ENCODE assay signal across 27 cellular contexts in genomic region chr12:127065595-127065994, GRCh38.
"Had no signal": no experiment of that assay in that cellular context is flagged by ENCODE, and none has a peak within 500 bp of the region (broad histone marks: within the 10 kb centered on the region; RNA-seq: fewer than 3 reads in every experiment).

No MANE protein-coding gene starts in this region.

- H3K9me3 ChIP-seq: stomach, suprapubic skin, testis, thoracic aorta, thyroid gland, tibial artery, tibial nerve, transverse colon, upper lobe of left lung, upper lobe of right lung, uterus, vagina had no signal

- DNase-seq: stimulated activated CD4-positive, alpha-beta T cell treated with anti-CD3 and anti-CD28 coated beads, Interleukin-2, amount 100 ng/mL, for 48 hours; stimulated activated CD4-positive, alpha-beta T cell treated with anti-CD3 and anti-CD28 coated beads, Interleukin-4, amount 100 ng/mL, for 1 hour; stimulated activated CD4-positive, alpha-beta T cell treated with anti-CD3 and anti-CD28 coated beads, Interleukin-4, amount 100 ng/mL, for 24 hours; stimulated activated CD4-positive, alpha-beta T cell treated with anti-CD3 and anti-CD28 coated beads, Interleukin-4, amount 100 ng/mL, for 4 hours; stimulated activated CD8-positive, alpha-beta memory T cell treated with anti-CD3 and anti-CD28 coated beads, Interleukin-4, amount 100 ng/mL, for 48 hours; stimulated activated naive B cell treated with anti-CD40 and anti-IgM and Interleukin-4, amounts not matched to agents 10 μg/mL and 1 μg/mL and 100 μg/mL, for 72 hours; stimulated activated naive CD4-positive, alpha-beta T cell; stimulated activated naive CD4-positive, alpha-beta T cell treated with Interleukin-2 at 50 U/mL for 16 hours; stimulated activated naive CD8-positive, alpha-beta T cell treated with anti-CD3 and anti-CD28 coated beads, Interleukin-15, amount 100 ng/mL, for 72 hours; stimulated activated naive CD8-positive, alpha-beta T cell treated with anti-CD3 and anti-CD28 coated beads, Interleukin-15, Interleukin-2, amounts not matched to agents 100 U/mL and 50 U/mL, for 24 hours; stomach; substantia nigra; testis; thyroid gland; tibial artery; transverse colon; trophoblast cell; upper lobe of left lung; upper lobe of right lung; uterus had no signal

- FAIRE-seq: urothelium cell line had no signal

- H3K27ac ChIP-seq: stomach, suprapubic skin, testis, thoracic aorta, thyroid gland, tibial artery, tibial nerve, transverse colon, upper lobe of left lung, upper lobe of right lung, uterus, vagina had no signal

- H3K36me3 ChIP-seq: stomach, suprapubic skin, thoracic aorta, thyroid gland, tibial artery, tibial nerve, transverse colon, upper lobe of left lung, upper lobe of right lung, uterus, vagina had no signal

- ATAC-seq: stimulated activated effector memory CD8-positive, alpha-beta T cell treated with anti-CD3 and anti-CD28 coated beads, Interleukin-12 subunit alpha, Interleukin-12 subunit beta, amount 100 ng/mL, for 72 hours; stimulated activated memory B cell treated with anti-CD40 and anti-IgM and Interleukin-4, amounts not matched to agents 10 μg/mL and 1 μg/mL and 100 μg/mL, for 72 hours; stimulated activated naive B cell treated with anti-CD40 and anti-IgM and Interleukin-4, amounts not matched to agents 10 μg/mL and 1 μg/mL and 100 μg/mL, for 72 hours; stimulated activated naive CD8-positive, alpha-beta T cell treated with anti-CD3 and anti-CD28 coated beads, Interleukin-15, amount 100 ng/mL, for 72 hours; stimulated activated naive CD8-positive, alpha-beta T cell treated with anti-CD3 and anti-CD28 coated beads, Interleukin-15, Interleukin-2, amounts not matched to agents 100 U/mL and 50 U/mL, for 24 hours; upper lobe of right lung had no signal

- H3K27me3 ChIP-seq: stomach, suprapubic skin, testis, thyroid gland, tibial nerve, transverse colon, upper lobe of left lung, upper lobe of right lung, uterus, vagina had no signal

- H3K4me1 ChIP-seq: stomach, suprapubic skin, testis, thyroid gland, tibial artery, tibial nerve, upper lobe of left lung, upper lobe of right lung, uterus, vagina had no signal

- H3K4me3 ChIP-seq: stomach, suprapubic skin, testis, thoracic aorta, thyroid gland, tibial artery, tibial nerve, transverse colon, upper lobe of left lung, upper lobe of right lung, uterus, vagina had no signal
